In genomic region chr11:119029340-119030028, GRCh38 we compare ENCODE assay signal across 8 cellular contexts. TPM values are rescaled to one million over a fixed set of nuclear protein-coding genes. Genes with fewer than 3 reads are reported as not detected.
DNase-seq lines count a peak whose midpoint lies in the region; ATAC-seq, FAIRE-seq and TF ChIP-seq lines count a peak whose summit lies in the region.

No MANE protein-coding gene starts in this region.

- peak overlapping the region; percentile 36 for H3K9ac ChIP-seq in mammary epithelial cell (ENCODE audit: insufficient read depth, low read length)

- intact Hi-C loops in Panc1 (cut with micrococcal nuclease; ENCODE audit: unreplicated experiment), result no loop called here
- intact Hi-C loops in mammary epithelial cell (cut with micrococcal nuclease), result loop anchor here (1.0 to 10.0 kb wide), 3 partner anchors 11 to 335 kb away; partner anchors contain the start of genes HYOU1, RPS25 and TRAPPC4
- intact Hi-C loops in right lobe of liver (cut with DNase I), result no loop called here

- peaks cover 13% of the 10 kb centered on the region for H3K4me1 ChIP-seq in Panc1 (ENCODE audit: control insufficient read depth, insufficient read depth, low read length)
- H3K4me1 ChIP-seq in mammary epithelial cell (ENCODE audit: insufficient read depth, low read length), result peaks cover 8% of the 10 kb centered on the region
- H3K4me1 ChIP-seq in right lobe of liver, result peaks cover 2 to 34% (median 13%) of the 10 kb centered on the region in 4 donors

- no peaks in the 10 kb centered on the region for H4K20me1 ChIP-seq in mammary epithelial cell (ENCODE audit: insufficient read depth, low read length)

- H3K4me3 ChIP-seq in Panc1 (ENCODE audit: low read depth in 2 of 2, low read length in 2 of 2) (peak overlapping the region; percentile 75 to 90), mammary epithelial cell (replicated peaks in 1 of 3; ENCODE audit: insufficient read depth in 1 of 3, low read depth in 2 of 3, low read length in 3 of 3) (peak overlapping the region; percentile 78 to 97 (median 87)), right lobe of liver (peak overlapping the region; percentile 66 to 96 (median 81))

- in situ Hi-C loops in Panc1 (cut with HindIII; ENCODE audit: low pct_unique_long_range_greater_than_20kb, low sequenced_read_pairs), result no loop called here
- in situ Hi-C loops in mammary epithelial cell (cut with MboI; ENCODE audit: low sequenced_read_pairs in 2 of 2), result no loop called here

- peak overlapping the region; percentile 80 for H3K4me3 Mint-ChIP-seq in stimulated activated effector memory CD8-positive, alpha-beta T cell treated with anti-CD3 and anti-CD28 coated beads, Interleukin-12 subunit alpha, Interleukin-12 subunit beta, amount 100 ng/mL, for 72 hours

- peaks cover 35% of the 10 kb centered on the region for H3K4me1 Mint-ChIP-seq in stimulated activated effector memory CD8-positive, alpha-beta T cell treated with anti-CD3 and anti-CD28 coated beads, Interleukin-12 subunit alpha, Interleukin-12 subunit beta, amount 100 ng/mL, for 72 hours

- H3K9me3 Mint-ChIP-seq in stimulated activated effector memory CD8-positive, alpha-beta T cell treated with anti-CD3 and anti-CD28 coated beads, Interleukin-12 subunit alpha, Interleukin-12 subunit beta, amount 100 ng/mL, for 72 hours, result no peaks in the 10 kb centered on the region

- H3K9me3 ChIP-seq in Panc1 (ENCODE audit: control insufficient read depth, insufficient read depth, low read depth, low read length) (no peaks in the 10 kb centered on the region), mammary epithelial cell (replicated peaks; ENCODE audit: insufficient read depth, low read length) (no peaks in the 10 kb centered on the region), right lobe of liver (no peaks in the 10 kb centered on the region)

- CTCF ChIA-PET in Panc1 (lab: Charles Lee) (interaction anchor here (0.7 kb wide), 1 partner anchor 11 kb away, joined by 4 read pairs; the partner anchor contains the start of gene TRAPPC4), mammary epithelial cell (lab: Charles Lee; ENCODE audit: low non-redundant PET) (no interaction called here)

- TF ChIP-seq CTCF in Panc1 (IDR thresholded peaks at IDR 0.05) (no peak), mammary epithelial cell (conservative IDR thresholded peaks at IDR 0.05 in 1 of 2, IDR thresholded peaks at IDR 0.05 in 1 of 2; ENCODE audit: extremely low read depth in 1 of 2, insufficient read depth in 1 of 2, low read depth in 1 of 2, low read length in 2 of 2) (no peak), right lobe of liver (IDR thresholded peaks at IDR 0.05) (no peak)

- peak overlapping the region; percentile 83 for H3K27ac Mint-ChIP-seq in stimulated activated effector memory CD8-positive, alpha-beta T cell treated with anti-CD3 and anti-CD28 coated beads, Interleukin-12 subunit alpha, Interleukin-12 subunit beta, amount 100 ng/mL, for 72 hours

- peaks cover 16% of the 10 kb centered on the region for H3K79me2 ChIP-seq in mammary epithelial cell (ENCODE audit: insufficient read depth, low read length)

- 43% methylated on average over 10 of the region's 10 CpGs for WGBS in mammary epithelial cell (ENCODE audit: low coverage, missing lambda C conversion rate)
- WGBS in right lobe of liver (ENCODE audit: insufficient coverage, low coverage, low lambda C conversion rate, missing lambda C conversion rate), result 5% methylated on average over 8 of the region's 10 CpGs

- dilution Hi-C loops in mammary epithelial cell (cut with HindIII; ENCODE audit: low sequenced_read_pairs), result no loop called here

- H3K36me3 Mint-ChIP-seq in stimulated activated effector memory CD8-positive, alpha-beta T cell treated with anti-CD3 and anti-CD28 coated beads, Interleukin-12 subunit alpha, Interleukin-12 subunit beta, amount 100 ng/mL, for 72 hours, result peaks cover 37% of the 10 kb centered on the region

- H2AFZ ChIP-seq in mammary epithelial cell (ENCODE audit: low read depth, low read length), result peak overlapping the region; percentile 97

- no peak for FAIRE-seq in urothelium cell line (lab: Jason Lieb, UNC)

- H3K4me2 ChIP-seq in mammary epithelial cell (ENCODE audit: insufficient read depth, low read depth, low read length), result peak overlapping the region; percentile 91

- no peaks in the 10 kb centered on the region for H3K27me3 ChIP-seq in Panc1 (ENCODE audit: control insufficient read depth, insufficient read depth, low read length)
- no peaks in the 10 kb centered on the region for H3K27me3 ChIP-seq in mammary epithelial cell (ENCODE audit: insufficient read depth, low read length)
- no peaks in the 10 kb centered on the region for H3K27me3 ChIP-seq in right lobe of liver

- H3K27ac ChIP-seq in Panc1 (ENCODE audit: low read length), result peak overlapping the region; percentile 79
- H3K27ac ChIP-seq in mammary epithelial cell (ENCODE audit: insufficient read depth, low read depth, low read length), result peak overlapping the region; percentile 39
- H3K27ac ChIP-seq in right lobe of liver, result peak overlapping the region; percentile 45 to 86 (median 67)

- POLR2A ChIA-PET in Panc1 (lab: Charles Lee), result no interaction called here

- H3K36me3 ChIP-seq in Panc1 (ENCODE audit: control insufficient read depth, insufficient read depth, low read length), result no peaks in the 10 kb centered on the region; the same call in 1 of the 2 replicates
- H3K36me3 ChIP-seq in mammary epithelial cell (ENCODE audit: insufficient read depth, low read length), result no peaks in the 10 kb centered on the region
- peaks cover 0 to 13% (median 7%) of the 10 kb centered on the region in 4 donors for H3K36me3 ChIP-seq in right lobe of liver

- DNase-seq in COLO668 (lab: John Stamatoyannopoulos, UW; ENCODE audit: unreplicated experiment), result peak; percentile 17
- DNase-seq in Panc1 (ENCODE audit: low read depth, low spot score), result no peak
- no peak for DNase-seq in mammary epithelial cell
- DNase-seq in right lobe of liver, result peak; percentile 77 to 95 (median 87)
- DNase-seq in stimulated activated effector memory CD8-positive, alpha-beta T cell treated with anti-CD3 and anti-CD28 coated beads, Interleukin-12 subunit alpha, Interleukin-12 subunit beta, amount 100 ng/mL, for 72 hours (ENCODE audit: low spot score in 2 of 2), result peak in 1 of 2 donors; percentile 19
- no peak for DNase-seq in NCI-H1436 (lab: John Stamatoyannopoulos, UW)
- DNase-seq in urothelium cell line (ENCODE audit: low spot score), result no peak

- peak; percentile 94 for TF ChIP-seq POLR2A in right lobe of liver (IDR thresholded peaks at IDR 0.05)

- peak; percentile 2 for ATAC-seq in GM21737 (IDR thresholded peaks at IDR 0.05; ENCODE audit: unreplicated experiment)
- no peak for ATAC-seq in Panc1
- peak; percentile 51 to 71 (median 63) for ATAC-seq in right lobe of liver
- peak; percentile 55 for ATAC-seq in stimulated activated effector memory CD8-positive, alpha-beta T cell treated with anti-CD3 and anti-CD28 coated beads, Interleukin-12 subunit alpha, Interleukin-12 subunit beta, amount 100 ng/mL, for 72 hours

- TSS peak; percentile 93 for BruUV-seq in Panc1 (replicated peaks; lab: Mats Ljungman, UMichigan)
- no TSS peak for BruUV-seq in mammary epithelial cell (replicated peaks; lab: Mats Ljungman, UMichigan)

RNA-seq across cellular contexts. Expression of gene SLC37A4, which starts 1.2 kb away (rescaled TPM):
- 33.2 TPM for total RNA-seq in Panc1 (2021; ENCODE audit: unreplicated experiment)
- 18.8 TPM for polyA plus RNA-seq in Panc1 (2012; ENCODE audit: insufficient read length)
- 10 to 100 TPM; 15.8 to 16.7 TPM for total RNA-seq in mammary epithelial cell
- 26.7 TPM for polyA plus RNA-seq in mammary epithelial cell
- 33.7 TPM for polyA minus RNA-seq in mammary epithelial cell
- 100 to 1,000 TPM in 4 of 6 experiments, 10 to 100 TPM in 2; 78.5 to 177 (median 147) TPM for total RNA-seq in right lobe of liver

RNA-seq across cellular contexts. Expression of gene TRAPPC4, which starts 10.9 kb away (rescaled TPM):
- total RNA-seq in Panc1 (2021; ENCODE audit: unreplicated experiment), result 78.9 TPM
- polyA plus RNA-seq in Panc1 (2012; ENCODE audit: insufficient read length), result 88.8 TPM
- 10 to 100 TPM; 51.1 to 58.2 TPM for total RNA-seq in mammary epithelial cell
- polyA plus RNA-seq in mammary epithelial cell, result 205 TPM
- polyA minus RNA-seq in mammary epithelial cell, result 80.7 TPM
- total RNA-seq in right lobe of liver, result 10 to 100 TPM; 17.2 to 46.3 (median 33.4) TPM

RNA-seq across cellular contexts. Expression of gene RPS25, which starts 11.3 kb away (rescaled TPM):
- total RNA-seq in Panc1 (2021; ENCODE audit: unreplicated experiment) (1,083 TPM), mammary epithelial cell (100 to 1,000 TPM; 474 to 819 TPM), right lobe of liver (100 to 1,000 TPM; 326 to 822 (median 376) TPM)
- 1,187 TPM for polyA plus RNA-seq in Panc1 (2012; ENCODE audit: insufficient read length)
- 1,644 TPM for polyA plus RNA-seq in mammary epithelial cell
- polyA minus RNA-seq in mammary epithelial cell, result 103 TPM

RNA-seq across cellular contexts. Expression of gene HYOU1, which starts 27.5 kb away (rescaled TPM):
- total RNA-seq in Panc1 (2021; ENCODE audit: unreplicated experiment), result 268 TPM
- 193 TPM for polyA plus RNA-seq in Panc1 (2012; ENCODE audit: insufficient read length)
- total RNA-seq in mammary epithelial cell, result 100 to 1,000 TPM; 160 to 187 TPM
- 162 TPM for polyA plus RNA-seq in mammary epithelial cell
- 270 TPM for polyA minus RNA-seq in mammary epithelial cell
- total RNA-seq in right lobe of liver, result 100 to 1,000 TPM; 107 to 202 (median 171) TPM

RNA-seq across cellular contexts. Expression of gene CENATAC, which starts 31.5 kb away (rescaled TPM):
- total RNA-seq in Panc1 (2021; ENCODE audit: unreplicated experiment) (45.4 TPM), mammary epithelial cell (10 to 100 TPM; 37.8 to 46.9 TPM), right lobe of liver (10 to 100 TPM; 11.5 to 16.7 (median 13.0) TPM)
- polyA plus RNA-seq in Panc1 (2012; ENCODE audit: insufficient read length), result 12.1 TPM
- 7.6 TPM for polyA plus RNA-seq in mammary epithelial cell
- polyA minus RNA-seq in mammary epithelial cell, result 2.1 TPM

Comparison
In these comparisons a context has a peak if more than half of its experiments do, and no peak if none do; other contexts are left out.
1. DNase-seq: peak in COLO668 (single experiment) and right lobe of liver (3 of 3); none in Panc1 (single experiment), mammary epithelial cell (single experiment), NCI-H1436 (single experiment) and urothelium cell line (single experiment).
2. Peak in every context shown above with its lines, with median percentiles within 50 percentile points of each other: H3K27ac ChIP-seq and H3K4me3 ChIP-seq.